In the genomic region with DNA sequence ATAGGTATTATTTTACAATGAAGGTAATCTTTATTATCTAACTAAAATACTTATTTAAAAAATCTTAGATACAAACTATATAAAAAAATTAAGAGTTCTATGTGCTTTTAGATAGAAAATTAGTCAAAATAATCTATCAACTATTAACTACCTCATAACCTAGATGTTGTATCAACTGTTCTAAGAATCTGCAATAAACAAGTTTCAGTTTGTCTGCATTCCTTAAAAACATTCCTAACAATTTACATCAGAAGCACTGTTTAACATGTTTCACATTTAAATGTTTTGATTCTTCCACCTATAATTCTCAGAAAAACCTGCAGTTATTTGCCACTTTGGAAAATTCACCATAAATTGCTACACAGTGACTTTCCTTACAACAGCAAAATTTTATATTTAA, we compare ENCODE assay signal across 27 cellular contexts.
"Had no signal": no experiment of that assay in that cellular context is flagged by ENCODE, and none has a peak within 500 bp of the region (broad histone marks: within the 10 kb centered on the region; RNA-seq: fewer than 3 reads in every experiment).

No MANE protein-coding gene starts in this region.

- H3K4me3 ChIP-seq: breast epithelium, colonic mucosa, heart left ventricle, left ventricle myocardium inferior, lung, mucosa of descending colon, right lobe of liver, thoracic aorta, vagina had no signal

- H3K9me3 ChIP-seq: colonic mucosa, mucosa of descending colon, right lobe of liver, thoracic aorta, vagina had no signal

- ATAC-seq: activated CD4-positive, CD25-positive, alpha-beta regulatory T cell treated with anti-CD3 and anti-CD28 coated beads, Interleukin-2, amount 50 U/mL, for 24 hours; heart left ventricle; mucosa of descending colon; natural killer cell treated with Interleukin-12 subunit alpha and Interleukin-12 subunit beta and Interleukin-15 and Interleukin-18, amount 100 ng/mL, for 72 hours; right lobe of liver; stimulated activated effector memory CD8-positive, alpha-beta T cell treated with anti-CD3 and anti-CD28 coated beads, Interleukin-12 subunit alpha, Interleukin-12 subunit beta, amount 100 ng/mL, for 72 hours had no signal

- DNase-seq: activated CD4-positive, alpha-beta T cell treated with anti-CD3 and anti-CD28 coated beads for 48 hours; activated CD4-positive, alpha-beta T cell treated with anti-CD3 and anti-CD28 coated beads, Interleukin-2, amount 50 U/mL, for 48 hours; activated CD8-positive, alpha-beta memory T cell treated with anti-CD3 and anti-CD28 coated beads for 24 hours; activated gamma-delta T cell; activated naive CD4-positive, alpha-beta T cell treated with anti-CD3 and anti-CD28 coated beads, Interleukin-2, amount 10 ng/mL, durations not matched to agents 7 days and 5 days; activated T-cell treated with anti-CD3 and anti-CD28 coated beads, Interleukin-2, amount 50 U/mL, for 24 hours; amygdala; colonic mucosa; effector CD8-positive, alpha-beta T cell; foreskin fibroblast; heart left ventricle; hypothalamus; immature natural killer cell; left ventricle myocardium inferior; mucosa of descending colon; right lobe of liver; stimulated activated CD4-positive, alpha-beta T cell treated with anti-CD3 and anti-CD28 coated beads, Interleukin-4, amount 100 ng/mL, for 24 hours; SW 1271; T1000; WERI-Rb-1 had no signal

- H3K27me3 ChIP-seq: breast epithelium, colonic mucosa, heart left ventricle, right lobe of liver, vagina had no signal

- H3K4me1 ChIP-seq: breast epithelium, colonic mucosa, heart left ventricle, left ventricle myocardium inferior, right lobe of liver, vagina had no signal

- H3K27ac ChIP-seq: breast epithelium, colonic mucosa, heart left ventricle, left ventricle myocardium inferior, right lobe of liver, thoracic aorta, vagina, WERI-Rb-1 had no signal
